In genomic region chrX:24838624-24839023, GRCh38 we compare ENCODE assay signal across 8 cellular contexts.
DNase-seq lines count a peak whose midpoint lies in the region; ATAC-seq and TF ChIP-seq lines count a peak whose summit lies in the region.

No MANE protein-coding gene starts in this region.

- no peaks in the 10 kb centered on the region for H3F3A ChIP-seq in PC-9 (ENCODE audit: insufficient read depth, low read depth)

- H3K36me3 ChIP-seq in PC-9 (ENCODE audit: low read depth): no peaks in the 10 kb centered on the region

- no peak overlapping the region for H3K4me3 ChIP-seq in GM12875 (ENCODE audit: low read depth, low read length)
- no peak overlapping the region for H3K4me3 ChIP-seq in PC-9
- H3K4me3 ChIP-seq in epithelial cell of proximal tubule (ENCODE audit: low read depth, low read length): no peak overlapping the region

- no peaks in the 10 kb centered on the region for H4K20me1 ChIP-seq in PC-9 (ENCODE audit: insufficient read depth)

- TF ChIP-seq CTCF in C4-2B (conservative IDR thresholded peaks at IDR 0.05) (peak; percentile 64), GM12875 (IDR thresholded peaks at IDR 0.05; ENCODE audit: borderline replicate concordance, insufficient read depth, low read depth, low read length) (0 out of 2 replicates have a peak, but pooled peaks have one; percentile 23), PC-9 (conservative IDR thresholded peaks at IDR 0.05) (peak; percentile 69), epithelial cell of proximal tubule (conservative IDR thresholded peaks at IDR 0.05; ENCODE audit: low read depth, low read length) (peak; percentile 46)

- H3K79me2 ChIP-seq in PC-9 (ENCODE audit: low read depth): no peaks in the 10 kb centered on the region

- no peak overlapping the region for H3K4me2 ChIP-seq in PC-9

- CTCF ChIA-PET in PC-9 (lab: Charles Lee): interaction anchor here (0.6 to 2.1 kb wide), 5 partner anchors 122 to 305 kb away, joined by 3 to 11 read pairs (median 4); no protein-coding TSS in a partner anchor

- intact Hi-C loops in PC-9 (cut with micrococcal nuclease; ENCODE audit: unreplicated experiment): loop anchor here (1.0 kb wide), 1 partner anchor 306 kb away; no protein-coding TSS in a partner anchor

- DNase-seq in PC-9: peak in 1 of 2 experiments; percentile 2
- DNase-seq in epithelial cell of proximal tubule (ENCODE audit: low read depth): no peak
- peak; percentile 38 for DNase-seq in retina

- H3K27me3 ChIP-seq in PC-9 (ENCODE audit: insufficient read depth, low read depth): no peaks in the 10 kb centered on the region

- H2AFZ ChIP-seq in PC-9: no peak overlapping the region

- no peaks in the 10 kb centered on the region for H3K9me2 ChIP-seq in PC-9 (ENCODE audit: insufficient read depth)

- H3K27ac ChIP-seq in C4-2B (no peak overlapping the region), PC-9 (no peak overlapping the region)

- no peaks in the 10 kb centered on the region for H3K4me1 ChIP-seq in PC-9 (replicated peaks; ENCODE audit: insufficient read depth)

- H3K9me3 ChIP-seq in PC-9 (ENCODE audit: insufficient read depth, low read depth): no peaks in the 10 kb centered on the region

- no peak for ATAC-seq in GM21515 (IDR thresholded peaks at IDR 0.05; ENCODE audit: unreplicated experiment)
- no peak for ATAC-seq in GM18498 (IDR thresholded peaks at IDR 0.05; ENCODE audit: unreplicated experiment)
- no peak for ATAC-seq in GM19023 (IDR thresholded peaks at IDR 0.05; ENCODE audit: unreplicated experiment)

- POLR2A ChIA-PET in PC-9 (lab: Charles Lee; ENCODE audit: unreplicated experiment): no interaction called here

- BruUV-seq in PC-9 (replicated peaks; lab: Mats Ljungman, UMichigan): no TSS peak
